In the genomic region with DNA sequence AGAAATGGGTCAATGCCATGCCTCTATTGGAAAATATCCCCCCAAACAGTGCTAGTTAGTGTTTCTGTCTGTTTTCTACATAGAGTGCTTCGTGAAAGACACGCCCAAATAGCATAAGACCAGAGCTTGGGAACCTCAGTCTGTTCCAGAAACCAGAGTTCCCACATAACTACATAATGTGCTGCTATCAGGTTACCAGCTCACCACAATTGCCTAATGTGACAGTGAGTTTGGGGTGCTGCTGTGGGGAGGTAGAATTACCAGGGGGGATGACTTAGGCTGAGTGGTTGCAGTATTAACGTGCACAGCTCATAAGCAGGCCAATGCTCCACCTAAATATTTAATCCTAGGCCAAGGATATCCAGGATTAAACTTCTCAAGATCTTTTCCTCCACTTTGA, we compare ENCODE assay signal across 21 cellular contexts. TPM values are rescaled to one million over a fixed set of nuclear protein-coding genes. Genes with fewer than 3 reads are reported as not detected.
DNase-seq lines count a peak whose midpoint lies in the region; TF ChIP-seq lines count a peak whose summit lies in the region.
"Had no signal": no experiment of that assay in that cellular context is flagged by ENCODE, and none has a peak within 500 bp of the region (broad histone marks: within the 10 kb centered on the region; RNA-seq: fewer than 3 reads in every experiment).

No MANE protein-coding gene starts in this region.

- H3K36me3 Mint-ChIP-seq in activated naive CD4-positive, alpha-beta T cell treated with anti-CD3 and anti-CD28 coated beads for 36 hours (ENCODE audit: low read depth): no peaks in the 10 kb centered on the region
- H3K36me3 Mint-ChIP-seq: activated CD4-positive, alpha-beta memory T cell treated with anti-CD3 and anti-CD28 coated beads for 36 hours had no signal

- no peak overlapping the region for H3K4me3 Mint-ChIP-seq in activated naive CD4-positive, alpha-beta T cell treated with anti-CD3 and anti-CD28 coated beads for 36 hours
- H3K4me3 Mint-ChIP-seq: activated CD4-positive, alpha-beta memory T cell treated with anti-CD3 and anti-CD28 coated beads for 36 hours; activated T-helper 1 cell treated with anti-CD3 and anti-CD28 coated beads, Interleukin-12 subunit alpha, Interleukin-12 subunit beta, Interleukin-2, Interleukin-4 antibody, amounts not matched to agents 30 ng/mL and 10 ng/mL and 1 ng/mL, durations not matched to agents 14 hours and 24 hours and 36 hours; effector memory CD8-positive, alpha-beta T cell had no signal

- no peak overlapping the region for H3K27ac Mint-ChIP-seq in activated naive CD4-positive, alpha-beta T cell treated with anti-CD3 and anti-CD28 coated beads for 36 hours
- H3K27ac Mint-ChIP-seq: activated CD4-positive, alpha-beta memory T cell treated with anti-CD3 and anti-CD28 coated beads for 36 hours; activated T-helper 1 cell treated with anti-CD3 and anti-CD28 coated beads, Interleukin-12 subunit alpha, Interleukin-12 subunit beta, Interleukin-2, Interleukin-4 antibody, amounts not matched to agents 30 ng/mL and 10 ng/mL and 1 ng/mL, durations not matched to agents 14 hours and 24 hours and 36 hours; effector memory CD8-positive, alpha-beta T cell had no signal

- H3K27me3 Mint-ChIP-seq in activated naive CD4-positive, alpha-beta T cell treated with anti-CD3 and anti-CD28 coated beads for 36 hours (ENCODE audit: low read depth): peaks cover 21% of the 10 kb centered on the region

- CTCF ChIA-PET in activated naive CD4-positive, alpha-beta T cell treated with anti-CD3 and anti-CD28 coated beads for 36 hours (lab: Charles Lee): interaction anchor here (0.7 to 1.9 kb wide), 2 partner anchors 18 to 121 kb away, joined by 3 to 9 read pairs; no protein-coding TSS in a partner anchor

- H3K4me1 Mint-ChIP-seq in activated naive CD4-positive, alpha-beta T cell treated with anti-CD3 and anti-CD28 coated beads for 36 hours (ENCODE audit: low read depth): no peaks in the 10 kb centered on the region

- no peak for TF ChIP-seq CTCF in AG09319 (IDR thresholded peaks at IDR 0.05; ENCODE audit: low read depth, low read length)
- TF ChIP-seq CTCF in astrocyte of the cerebellum (IDR thresholded peaks at IDR 0.05; ENCODE audit: low read depth, low read length, missing control alignments): no peak

- TF ChIP-seq EP300 in Ishikawa (IDR thresholded peaks at IDR 0.05; ENCODE audit: borderline replicate concordance): peak; percentile 18; the same call in 1 of the 2 replicates

- no peak overlapping the region for H3K4me3 ChIP-seq in astrocyte of the cerebellum (ENCODE audit: low read depth, low read length)
- H3K4me3 ChIP-seq: BLaER1, heart left ventricle, thoracic aorta had no signal

- intact Hi-C loops in activated naive CD4-positive, alpha-beta T cell treated with anti-CD3 and anti-CD28 coated beads for 36 hours (cut with micrococcal nuclease): no loop called here

- in situ Hi-C loops in astrocyte of the cerebellum (cut with HindIII; ENCODE audit: low sequenced_read_pairs): no loop called here

- no peak for TF ChIP-seq RAD21 in Ishikawa (IDR thresholded peaks at IDR 0.05; ENCODE audit: low read depth)

- H3K9me3 Mint-ChIP-seq in activated naive CD4-positive, alpha-beta T cell treated with anti-CD3 and anti-CD28 coated beads for 36 hours: no peaks in the 10 kb centered on the region
- H3K9me3 Mint-ChIP-seq: activated CD4-positive, alpha-beta memory T cell treated with anti-CD3 and anti-CD28 coated beads for 36 hours; activated T-helper 1 cell treated with anti-CD3 and anti-CD28 coated beads, Interleukin-12 subunit alpha, Interleukin-12 subunit beta, Interleukin-2, Interleukin-4 antibody, amounts not matched to agents 30 ng/mL and 10 ng/mL and 1 ng/mL, durations not matched to agents 14 hours and 24 hours and 36 hours; effector memory CD8-positive, alpha-beta T cell had no signal

- DNase-seq in AG09319 (ENCODE audit: extremely low read depth, low read depth) (peak; percentile 86), astrocyte of the cerebellum (ENCODE audit: low read depth) (peak; percentile 82), glomerular visceral epithelial cell (ENCODE audit: extremely low spot score) (peak; percentile 46), NCI-H146 treated with DMSO at 0.1 percent for 48 hours (lab: John Stamatoyannopoulos, UW; ENCODE audit: unreplicated experiment) (no peak), SIG-M5 (lab: John Stamatoyannopoulos, UW) (no peak)
- no peak for DNase-seq in activated CD8-positive, alpha-beta memory T cell treated with anti-CD3 and anti-CD28 coated beads for 24 hours
- DNase-seq in activated naive CD4-positive, alpha-beta T cell treated with anti-CD3 and anti-CD28 coated beads for 36 hours: no peak
- DNase-seq: activated CD4-positive, alpha-beta memory T cell treated with anti-CD3 and anti-CD28 coated beads for 36 hours; aorta; effector memory CD8-positive, alpha-beta T cell; EL; heart left ventricle; kidney glomerular epithelial cell; NCI-H1048; NCI-H510A; posterior cingulate gyrus; RPMI8226 had no signal

TF ChIP-seq in Ishikawa, 13 proteins besides CTCF, POLR2A, EP300 and RAD21:
- TF ChIP-seq, protein P1, sequence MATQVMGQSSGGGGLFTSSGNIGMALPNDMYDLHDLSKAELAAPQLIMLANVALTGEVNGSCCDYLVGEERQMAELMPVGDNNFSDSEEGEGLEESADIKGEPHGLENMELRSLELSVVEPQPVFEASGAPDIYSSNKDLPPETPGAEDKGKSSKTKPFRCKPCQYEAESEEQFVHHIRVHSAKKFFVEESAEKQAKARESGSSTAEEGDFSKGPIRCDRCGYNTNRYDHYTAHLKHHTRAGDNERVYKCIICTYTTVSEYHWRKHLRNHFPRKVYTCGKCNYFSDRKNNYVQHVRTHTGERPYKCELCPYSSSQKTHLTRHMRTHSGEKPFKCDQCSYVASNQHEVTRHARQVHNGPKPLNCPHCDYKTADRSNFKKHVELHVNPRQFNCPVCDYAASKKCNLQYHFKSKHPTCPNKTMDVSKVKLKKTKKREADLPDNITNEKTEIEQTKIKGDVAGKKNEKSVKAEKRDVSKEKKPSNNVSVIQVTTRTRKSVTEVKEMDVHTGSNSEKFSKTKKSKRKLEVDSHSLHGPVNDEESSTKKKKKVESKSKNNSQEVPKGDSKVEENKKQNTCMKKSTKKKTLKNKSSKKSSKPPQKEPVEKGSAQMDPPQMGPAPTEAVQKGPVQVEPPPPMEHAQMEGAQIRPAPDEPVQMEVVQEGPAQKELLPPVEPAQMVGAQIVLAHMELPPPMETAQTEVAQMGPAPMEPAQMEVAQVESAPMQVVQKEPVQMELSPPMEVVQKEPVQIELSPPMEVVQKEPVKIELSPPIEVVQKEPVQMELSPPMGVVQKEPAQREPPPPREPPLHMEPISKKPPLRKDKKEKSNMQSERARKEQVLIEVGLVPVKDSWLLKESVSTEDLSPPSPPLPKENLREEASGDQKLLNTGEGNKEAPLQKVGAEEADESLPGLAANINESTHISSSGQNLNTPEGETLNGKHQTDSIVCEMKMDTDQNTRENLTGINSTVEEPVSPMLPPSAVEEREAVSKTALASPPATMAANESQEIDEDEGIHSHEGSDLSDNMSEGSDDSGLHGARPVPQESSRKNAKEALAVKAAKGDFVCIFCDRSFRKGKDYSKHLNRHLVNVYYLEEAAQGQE (IDR thresholded peaks at IDR 0.05; ENCODE audit: low read depth): no peak
- TF ChIP-seq CEBPB (IDR thresholded peaks at IDR 0.05): peak; percentile 34; the same call in 1 of the 2 replicates

RNA-seq across cellular contexts. Expression of a gene that starts 39.2 kb away (rescaled TPM):
- 100 to 1,000 TPM; 605 to 628 TPM for total RNA-seq in activated naive CD4-positive, alpha-beta T cell treated with anti-CD3 and anti-CD28 coated beads for 36 hours

Comparison
In these comparisons a context has a peak if more than half of its experiments do, and no peak if none do; other contexts are left out.
1. DNase-seq: peak in AG09319 (single experiment), astrocyte of the cerebellum (single experiment) and glomerular visceral epithelial cell (single experiment); none in NCI-H146 treated with DMSO at 0.1 percent for 48 hours (single experiment), activated CD8-positive, alpha-beta memory T cell treated with anti-CD3 and anti-CD28 coated beads for 24 hours (single experiment), activated naive CD4-positive, alpha-beta T cell treated with anti-CD3 and anti-CD28 coated beads for 36 hours (single experiment) and SIG-M5 (single experiment).